ENCODE assay signal across 8 cellular contexts in the genomic region with DNA sequence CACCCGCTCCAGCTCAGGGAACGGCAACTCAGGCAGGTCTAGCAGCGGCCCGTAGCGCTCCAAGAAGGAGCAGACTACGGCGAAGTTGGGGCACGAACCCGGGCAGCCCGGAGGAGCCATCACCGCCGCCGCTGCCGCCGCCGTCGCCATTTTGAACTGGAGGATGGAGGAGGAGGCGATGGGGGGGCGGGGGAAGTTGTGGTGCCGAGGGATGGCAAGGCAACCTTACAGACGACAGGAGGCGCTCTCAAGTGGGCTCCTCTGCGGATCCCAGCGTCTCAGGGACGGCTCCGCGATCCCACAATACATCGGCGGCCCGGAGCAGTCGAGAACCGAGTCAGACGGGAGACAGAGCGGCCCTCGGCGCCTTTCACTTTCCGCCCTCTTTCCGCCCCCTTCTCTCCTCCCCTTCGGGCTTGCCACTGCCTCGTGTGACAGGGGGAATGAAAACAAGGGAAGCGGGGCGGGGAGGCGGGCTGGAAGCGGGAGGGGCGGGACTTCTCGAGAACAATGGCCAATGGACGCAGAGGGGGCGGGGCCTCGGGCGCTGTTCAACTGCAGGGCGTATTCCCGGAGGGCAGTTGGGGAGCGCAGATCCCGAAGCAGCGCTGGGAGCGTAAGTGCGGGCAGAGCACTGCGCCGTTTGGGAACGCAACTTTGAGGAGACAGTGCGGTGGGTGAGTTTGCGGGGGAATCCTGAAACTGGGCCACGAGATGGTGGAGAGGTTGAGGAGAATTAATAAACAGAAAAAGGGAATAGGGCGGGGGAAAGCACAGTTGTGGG. TPM values are rescaled to one million over a fixed set of nuclear protein-coding genes. Genes with fewer than 3 reads are reported as not detected.
DNase-seq lines count a peak whose midpoint lies in the region; ATAC-seq, FAIRE-seq and TF ChIP-seq lines count a peak whose summit lies in the region.

TSS of gene AAMDC (plus strand) at position 580 of the 784 bp plus-strand sequence. CDS start 21,353 bp downstream, outside the sequence.
A gene with protein sequence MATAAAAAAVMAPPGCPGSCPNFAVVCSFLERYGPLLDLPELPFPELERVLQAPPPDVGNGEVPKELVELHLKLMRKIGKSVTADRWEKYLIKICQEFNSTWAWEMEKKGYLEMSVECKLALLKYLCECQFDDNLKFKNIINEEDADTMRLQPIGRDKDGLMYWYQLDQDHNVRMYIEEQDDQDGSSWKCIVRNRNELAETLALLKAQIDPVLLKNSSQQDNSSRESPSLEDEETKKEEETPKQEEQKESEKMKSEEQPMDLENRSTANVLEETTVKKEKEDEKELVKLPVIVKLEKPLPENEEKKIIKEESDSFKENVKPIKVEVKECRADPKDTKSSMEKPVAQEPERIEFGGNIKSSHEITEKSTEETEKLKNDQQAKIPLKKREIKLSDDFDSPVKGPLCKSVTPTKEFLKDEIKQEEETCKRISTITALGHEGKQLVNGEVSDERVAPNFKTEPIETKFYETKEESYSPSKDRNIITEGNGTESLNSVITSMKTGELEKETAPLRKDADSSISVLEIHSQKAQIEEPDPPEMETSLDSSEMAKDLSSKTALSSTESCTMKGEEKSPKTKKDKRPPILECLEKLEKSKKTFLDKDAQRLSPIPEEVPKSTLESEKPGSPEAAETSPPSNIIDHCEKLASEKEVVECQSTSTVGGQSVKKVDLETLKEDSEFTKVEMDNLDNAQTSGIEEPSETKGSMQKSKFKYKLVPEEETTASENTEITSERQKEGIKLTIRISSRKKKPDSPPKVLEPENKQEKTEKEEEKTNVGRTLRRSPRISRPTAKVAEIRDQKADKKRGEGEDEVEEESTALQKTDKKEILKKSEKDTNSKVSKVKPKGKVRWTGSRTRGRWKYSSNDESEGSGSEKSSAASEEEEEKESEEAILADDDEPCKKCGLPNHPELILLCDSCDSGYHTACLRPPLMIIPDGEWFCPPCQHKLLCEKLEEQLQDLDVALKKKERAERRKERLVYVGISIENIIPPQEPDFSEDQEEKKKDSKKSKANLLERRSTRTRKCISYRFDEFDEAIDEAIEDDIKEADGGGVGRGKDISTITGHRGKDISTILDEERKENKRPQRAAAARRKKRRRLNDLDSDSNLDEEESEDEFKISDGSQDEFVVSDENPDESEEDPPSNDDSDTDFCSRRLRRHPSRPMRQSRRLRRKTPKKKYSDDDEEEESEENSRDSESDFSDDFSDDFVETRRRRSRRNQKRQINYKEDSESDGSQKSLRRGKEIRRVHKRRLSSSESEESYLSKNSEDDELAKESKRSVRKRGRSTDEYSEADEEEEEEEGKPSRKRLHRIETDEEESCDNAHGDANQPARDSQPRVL (N-terminal part only) (minus strand): TSS at position 158 of the 784 bp plus-strand sequence. CDS start 8 bp downstream, at position 150.

- H3K4me3 ChIP-seq in HUES48 (ENCODE audit: low read depth, low read length), result peak within 1 kb of the TSS; percentile 90
- H3K4me3 ChIP-seq in NT2/D1 (ENCODE audit: insufficient read length, low read depth), result peak within 1 kb of the TSS; percentile 91
- peak within 1 kb of the TSS; percentile 88 to 96 (median 91) for H3K4me3 ChIP-seq in endothelial cell of umbilical vein (replicated peaks in 1 of 3; ENCODE audit: insufficient read depth in 1 of 3, low read depth in 1 of 3, low read length in 3 of 3)

- FAIRE-seq in endothelial cell of umbilical vein (lab: Jason Lieb, UNC), result peak; percentile 96

- peak within 1 kb of the TSS; percentile 89 for H3K4me2 ChIP-seq in endothelial cell of umbilical vein (ENCODE audit: insufficient read depth, low read length)

- intact Hi-C loops in endothelial cell of umbilical vein (cut with micrococcal nuclease), result loop anchor here (1.0 to 5.0 kb wide), 10 partner anchors 22 to 740 kb away; partner anchors contain the start of genes CLNS1A, GAB2, INTS4 and KCTD21

- H3K27ac ChIP-seq in HUES48 (ENCODE audit: low read depth, low read length), result peak within 1 kb of the TSS; percentile 92
- peak within 1 kb of the TSS; percentile 53 for H3K27ac ChIP-seq in endothelial cell of umbilical vein (ENCODE audit: insufficient read depth, low read depth, low read length)

- H3K9ac ChIP-seq in HUES48 (ENCODE audit: low read depth, low read length), result peak within 1 kb of the TSS; percentile 91
- H3K9ac ChIP-seq in NT2/D1 (ENCODE audit: insufficient read length, low read depth), result peak within 1 kb of the TSS; percentile 96
- H3K9ac ChIP-seq in endothelial cell of umbilical vein (replicated peaks; ENCODE audit: extremely low read depth, insufficient read depth, low read length), result peak within 1 kb of the TSS; percentile 79

- H3K9me1 ChIP-seq in endothelial cell of umbilical vein (replicated peaks; ENCODE audit: control insufficient read depth, extremely low read depth, insufficient read depth, low read length), result no peaks in the 10 kb centered on the region

- CTCF ChIA-PET in endothelial cell of umbilical vein (lab: Charles Lee), result interaction anchor here (0.6 to 3.1 kb wide), 7 partner anchors 45 to 744 kb away, joined by 3 to 16 read pairs (median 4); partner anchors contain the start of gene INTS4

- H3K4me1 ChIP-seq in HUES48 (ENCODE audit: control insufficient read depth, insufficient read depth, low read length) (peaks cover 3% of the 10 kb centered on the region; the same call in 1 of the 2 replicates), NT2/D1 (ENCODE audit: insufficient read depth, insufficient read length) (no peaks in the 10 kb centered on the region), endothelial cell of umbilical vein (ENCODE audit: control insufficient read depth, extremely low read depth, insufficient read depth, low read length) (peaks cover 13% of the 10 kb centered on the region)

- H3K27me3 ChIP-seq in HUES48 (ENCODE audit: control insufficient read depth, insufficient read depth, low read length), result no peaks in the 10 kb centered on the region
- H3K27me3 ChIP-seq in NT2/D1 (ENCODE audit: insufficient read depth, insufficient read length), result no peaks in the 10 kb centered on the region
- H3K27me3 ChIP-seq in endothelial cell of umbilical vein (ENCODE audit: control insufficient read depth in 2 of 2, insufficient read depth in 2 of 2, low read length in 2 of 2), result no peaks in the 10 kb centered on the region

- DNase-seq in D341Med (ENCODE audit: low spot score) (peak; percentile 93), NT2/D1 (ENCODE audit: low read depth, low spot score) (peak; percentile 95), endothelial cell of umbilical vein (ENCODE audit: low read depth, low spot score) (peak; percentile 99), middle frontal gyrus (ENCODE audit: extremely low spot score, low spot score) (peak; percentile 93)
- DNase-seq in activated CD8-positive, alpha-beta memory T cell treated with anti-CD3 and anti-CD28 coated beads, Interleukin-2, amount 50 U/mL, for 4 hours, result peak; percentile 95
- peak; percentile 96 to 98 for DNase-seq in stimulated activated CD8-positive, alpha-beta memory T cell treated with anti-CD3 and anti-CD28 coated beads, Interleukin-2, amount 100 ng/mL, for 48 hours (ENCODE audit: low read depth in 2 of 2)

- H3K36me3 ChIP-seq in HUES48 (ENCODE audit: control insufficient read depth, insufficient read depth, low read length), result no peaks in the 10 kb centered on the region
- H3K36me3 ChIP-seq in NT2/D1 (ENCODE audit: insufficient read depth, insufficient read length, low read length), result no peaks in the 10 kb centered on the region
- H3K36me3 ChIP-seq in endothelial cell of umbilical vein (ENCODE audit: control insufficient read depth in 2 of 2, extremely low read depth in 1 of 2, insufficient read depth in 2 of 2, low read length in 2 of 2), result peaks cover 0 to 2% of the 10 kb centered on the region in 2 experiments

- dilution Hi-C loops in endothelial cell of umbilical vein (cut with MboI; ENCODE audit: extremely low pct_ligation_motif_present, low sequenced_read_pairs), result no loop called here

- peak within 1 kb of the TSS; percentile 78 for H2AFZ ChIP-seq in endothelial cell of umbilical vein (ENCODE audit: low read depth, low read length)

- TF ChIP-seq POLR2A in endothelial cell of umbilical vein (IDR thresholded peaks at IDR 0.05; ENCODE audit: low read depth, low read length), result peak; percentile 79

- peak; percentile 77 for ATAC-seq in GM21390 (IDR thresholded peaks at IDR 0.05; ENCODE audit: unreplicated experiment)

- H4K20me1 ChIP-seq in endothelial cell of umbilical vein (replicated peaks; ENCODE audit: control insufficient read depth, extremely low read depth, insufficient read depth, low read length), result peaks cover 14% of the 10 kb centered on the region

- POLR2A ChIA-PET in endothelial cell of umbilical vein (lab: Charles Lee), result interaction anchor here (0.6 to 1.5 kb wide), 4 partner anchors 12 to 224 kb away, joined by 3 read pairs; partner anchors contain the start of gene INTS4

- TF ChIP-seq CTCF in endothelial cell of umbilical vein (IDR thresholded peaks at IDR 0.05; ENCODE audit: extremely low read depth in 1 of 2, insufficient read depth in 1 of 2, low read depth in 1 of 2, low read length in 2 of 2), result peak; percentile 61 to 93

- BruUV-seq in endothelial cell of umbilical vein (replicated peaks; lab: Mats Ljungman, UMichigan), result no TSS peak

- H3K79me2 ChIP-seq in endothelial cell of umbilical vein (ENCODE audit: control insufficient read depth, insufficient read depth, low read length), result peaks cover 52% of the 10 kb centered on the region

- no peaks in the 10 kb centered on the region for H3K9me3 ChIP-seq in HUES48 (ENCODE audit: control insufficient read depth, insufficient read depth, low read length)
- 0 out of 2 replicates have a peak, but pooled peaks cover 4% of the 10 kb centered on the region for H3K9me3 ChIP-seq in NT2/D1 (ENCODE audit: insufficient read depth, low read length)
- H3K9me3 ChIP-seq in endothelial cell of umbilical vein (replicated peaks; ENCODE audit: control insufficient read depth, insufficient read depth, low read length), result no peaks in the 10 kb centered on the region

RNA-seq across cellular contexts. Expression of gene AAMDC, which starts in this region (rescaled TPM):
- 51.0 and 57.1 TPM in 2 replicates for total RNA-seq in endothelial cell of umbilical vein
- 28.2 and 48.1 TPM in 2 replicates for polyA plus RNA-seq in endothelial cell of umbilical vein
- 58.5 and 79.8 TPM in 2 replicates for polyA plus RNA-seq in endothelial cell of umbilical vein (2011; cell fraction: cytosol; rRNA removed)
- polyA plus RNA-seq in endothelial cell of umbilical vein (2011; cell fraction: nucleus; rRNA removed), result 22.5 and 26.1 TPM in 2 replicates
- 147 and 151 TPM in 2 replicates for polyA plus RNA-seq in endothelial cell of umbilical vein (2012)
- 14.1 and 20.4 TPM in 2 replicates for polyA minus RNA-seq in endothelial cell of umbilical vein
- polyA minus RNA-seq in endothelial cell of umbilical vein (2011; cell fraction: cytosol; rRNA and poly(A)+ RNA removed), result 5.6 TPM
- 6.5 and 10.7 TPM in 2 replicates for polyA minus RNA-seq in endothelial cell of umbilical vein (2011; cell fraction: nucleus; rRNA and poly(A)+ RNA removed)

RNA-seq across cellular contexts. Expression of the second gene that starts in this region (rescaled TPM):
- 55.1 and 58.6 TPM in 2 replicates for total RNA-seq in endothelial cell of umbilical vein
- 4.9 and 10.0 TPM in 2 replicates for polyA plus RNA-seq in endothelial cell of umbilical vein
- 14.8 and 20.1 TPM in 2 replicates for polyA plus RNA-seq in endothelial cell of umbilical vein (2011; cell fraction: cytosol; rRNA removed)
- polyA plus RNA-seq in endothelial cell of umbilical vein (2011; cell fraction: nucleus; rRNA removed), result 19.1 and 40.4 TPM in 2 replicates
- polyA plus RNA-seq in endothelial cell of umbilical vein (2012), result 40.4 and 51.1 TPM in 2 replicates
- 32.5 and 35.3 TPM in 2 replicates for polyA minus RNA-seq in endothelial cell of umbilical vein
- 32.9 TPM for polyA minus RNA-seq in endothelial cell of umbilical vein (2011; cell fraction: cytosol; rRNA and poly(A)+ RNA removed)
- polyA minus RNA-seq in endothelial cell of umbilical vein (2011; cell fraction: nucleus; rRNA and poly(A)+ RNA removed), result 43.1 and 53.1 TPM in 2 replicates

Comparison
In these comparisons a context has a peak if more than half of its experiments do, and no peak if none do; other contexts are left out.
1. Peak in every context shown above with its lines: DNase-seq, ATAC-seq, H3K4me3 ChIP-seq and H3K27ac ChIP-seq.